Comparison of ENCODE assay signal across 1 cellular context in the genomic region with DNA sequence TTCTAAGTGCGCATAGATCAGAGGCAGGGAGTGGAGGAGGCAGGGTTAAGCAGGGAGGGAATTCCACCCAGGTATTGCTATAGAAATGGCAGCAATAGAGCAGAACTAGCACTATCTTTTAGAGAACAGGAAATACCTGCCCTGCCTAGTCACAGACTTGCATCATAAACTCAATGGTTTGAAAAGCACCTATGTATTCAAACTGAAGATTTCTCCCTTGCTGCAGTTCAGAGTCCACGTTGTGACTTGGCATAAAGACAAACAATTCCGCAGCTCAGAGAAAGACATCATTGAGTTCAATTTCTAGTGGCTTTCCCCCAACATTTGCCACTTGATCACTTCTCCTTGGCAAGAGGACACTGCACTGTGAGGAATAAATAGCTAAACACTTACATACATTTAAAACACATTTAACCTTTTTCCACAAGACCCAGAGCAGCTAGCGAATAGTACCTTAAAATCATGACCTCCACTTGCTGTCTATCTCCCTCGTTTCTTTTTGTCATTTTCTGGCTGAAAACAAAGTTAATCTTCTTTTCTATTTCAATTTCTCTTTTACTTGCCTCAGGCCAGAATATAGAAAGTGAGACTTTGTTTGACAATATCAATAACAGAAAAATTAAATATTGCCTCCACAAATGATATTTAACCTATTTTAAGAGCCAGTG.
TF ChIP-seq lines count a peak whose summit lies in the region.

No MANE protein-coding gene starts in this region.

TF ChIP-seq in HepG2, 621 proteins besides CTCF, POLR2A, EP300 and RAD21 (continued from another document and continues in another):
- TF ChIP-seq ZNF382 (CRISPR knock-in tag; IDR thresholded peaks at IDR 0.05; ENCODE audit: borderline replicate concordance) (no peak), FOSL1 (CRISPR knock-in tag; IDR thresholded peaks at IDR 0.05; ENCODE audit: borderline replicate concordance) (peak; percentile 89), ZBTB7B (CRISPR knock-in tag; IDR thresholded peaks at IDR 0.05) (peak; percentile 50; the same call in 1 of the 2 replicates), ZNF501 (CRISPR knock-in tag; IDR thresholded peaks at IDR 0.05) (no peak), ZNF251 (CRISPR knock-in tag; IDR thresholded peaks at IDR 0.05) (no peak), RBM22 (optimal IDR thresholded peaks at IDR 0.05; ENCODE audit: low read length) (peak; percentile 53), ZNF672 (CRISPR knock-in tag; IDR thresholded peaks at IDR 0.05) (no peak), GATAD2A (CRISPR knock-in tag; IDR thresholded peaks at IDR 0.05) (peak; percentile 98), ELF3 (CRISPR knock-in tag; IDR thresholded peaks at IDR 0.05) (peak; percentile 96), PLRG1 (conservative IDR thresholded peaks at IDR 0.05) (no peak), TARDBP (CRISPR knock-in tag; IDR thresholded peaks at IDR 0.05) (peak; percentile 88), ZNF263 (CRISPR knock-in tag; IDR thresholded peaks at IDR 0.05) (no peak), ZNF878 (CRISPR knock-in tag; IDR thresholded peaks at IDR 0.05) (peak; percentile 52; the same call in 1 of the 2 replicates), ZNF124 (CRISPR knock-in tag; IDR thresholded peaks at IDR 0.05) (no peak), YEATS4 (CRISPR knock-in tag; IDR thresholded peaks at IDR 0.05; ENCODE audit: borderline replicate concordance) (no peak), ZBTB7A (CRISPR knock-in tag; IDR thresholded peaks at IDR 0.05) (no peak), NCOA5 (CRISPR knock-in tag; IDR thresholded peaks at IDR 0.05) (no peak), GFI1 (CRISPR knock-in tag; IDR thresholded peaks at IDR 0.05; ENCODE audit: borderline replicate concordance) (peak; percentile 75), DNMT1 (CRISPR knock-in tag; IDR thresholded peaks at IDR 0.05) (no peak), PHF21A (CRISPR knock-in tag; IDR thresholded peaks at IDR 0.05) (peak; percentile 78), ZNF644 (CRISPR knock-in tag; IDR thresholded peaks at IDR 0.05; ENCODE audit: low read depth) (peak; percentile 90), ZNF234 (CRISPR knock-in tag; conservative IDR thresholded peaks at IDR 0.05) (no peak), ZNF510 (CRISPR knock-in tag; IDR thresholded peaks at IDR 0.05; ENCODE audit: low read depth) (no peak)
- TF ChIP-seq, protein P1, sequence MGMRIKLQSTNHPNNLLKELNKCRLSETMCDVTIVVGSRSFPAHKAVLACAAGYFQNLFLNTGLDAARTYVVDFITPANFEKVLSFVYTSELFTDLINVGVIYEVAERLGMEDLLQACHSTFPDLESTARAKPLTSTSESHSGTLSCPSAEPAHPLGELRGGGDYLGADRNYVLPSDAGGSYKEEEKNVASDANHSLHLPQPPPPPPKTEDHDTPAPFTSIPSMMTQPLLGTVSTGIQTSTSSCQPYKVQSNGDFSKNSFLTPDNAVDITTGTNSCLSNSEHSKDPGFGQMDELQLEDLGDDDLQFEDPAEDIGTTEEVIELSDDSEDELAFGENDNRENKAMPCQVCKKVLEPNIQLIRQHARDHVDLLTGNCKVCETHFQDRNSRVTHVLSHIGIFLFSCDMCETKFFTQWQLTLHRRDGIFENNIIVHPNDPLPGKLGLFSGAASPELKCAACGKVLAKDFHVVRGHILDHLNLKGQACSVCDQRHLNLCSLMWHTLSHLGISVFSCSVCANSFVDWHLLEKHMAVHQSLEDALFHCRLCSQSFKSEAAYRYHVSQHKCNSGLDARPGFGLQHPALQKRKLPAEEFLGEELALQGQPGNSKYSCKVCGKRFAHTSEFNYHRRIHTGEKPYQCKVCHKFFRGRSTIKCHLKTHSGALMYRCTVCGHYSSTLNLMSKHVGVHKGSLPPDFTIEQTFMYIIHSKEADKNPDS (CRISPR knock-in tag; IDR thresholded peaks at IDR 0.05) = no peak
- TF ChIP-seq, protein P2, sequence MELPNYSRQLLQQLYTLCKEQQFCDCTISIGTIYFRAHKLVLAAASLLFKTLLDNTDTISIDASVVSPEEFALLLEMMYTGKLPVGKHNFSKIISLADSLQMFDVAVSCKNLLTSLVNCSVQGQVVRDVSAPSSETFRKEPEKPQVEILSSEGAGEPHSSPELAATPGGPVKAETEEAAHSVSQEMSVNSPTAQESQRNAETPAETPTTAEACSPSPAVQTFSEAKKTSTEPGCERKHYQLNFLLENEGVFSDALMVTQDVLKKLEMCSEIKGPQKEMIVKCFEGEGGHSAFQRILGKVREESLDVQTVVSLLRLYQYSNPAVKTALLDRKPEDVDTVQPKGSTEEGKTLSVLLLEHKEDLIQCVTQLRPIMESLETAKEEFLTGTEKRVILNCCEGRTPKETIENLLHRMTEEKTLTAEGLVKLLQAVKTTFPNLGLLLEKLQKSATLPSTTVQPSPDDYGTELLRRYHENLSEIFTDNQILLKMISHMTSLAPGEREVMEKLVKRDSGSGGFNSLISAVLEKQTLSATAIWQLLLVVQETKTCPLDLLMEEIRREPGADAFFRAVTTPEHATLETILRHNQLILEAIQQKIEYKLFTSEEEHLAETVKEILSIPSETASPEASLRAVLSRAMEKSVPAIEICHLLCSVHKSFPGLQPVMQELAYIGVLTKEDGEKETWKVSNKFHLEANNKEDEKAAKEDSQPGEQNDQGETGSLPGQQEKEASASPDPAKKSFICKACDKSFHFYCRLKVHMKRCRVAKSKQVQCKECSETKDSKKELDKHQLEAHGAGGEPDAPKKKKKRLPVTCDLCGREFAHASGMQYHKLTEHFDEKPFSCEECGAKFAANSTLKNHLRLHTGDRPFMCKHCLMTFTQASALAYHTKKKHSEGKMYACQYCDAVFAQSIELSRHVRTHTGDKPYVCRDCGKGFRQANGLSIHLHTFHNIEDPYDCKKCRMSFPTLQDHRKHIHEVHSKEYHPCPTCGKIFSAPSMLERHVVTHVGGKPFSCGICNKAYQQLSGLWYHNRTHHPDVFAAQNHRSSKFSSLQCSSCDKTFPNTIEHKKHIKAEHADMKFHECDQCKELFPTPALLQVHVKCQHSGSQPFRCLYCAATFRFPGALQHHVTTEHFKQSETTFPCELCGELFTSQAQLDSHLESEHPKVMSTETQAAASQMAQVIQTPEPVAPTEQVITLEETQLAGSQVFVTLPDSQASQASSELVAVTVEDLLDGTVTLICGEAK (IDR thresholded peaks at IDR 0.05) = no peak
- TF ChIP-seq, protein P2 (CRISPR knock-in tag; IDR thresholded peaks at IDR 0.05) = no peak; the same call in 1 of the 2 replicates
- TF ChIP-seq, protein P3, sequence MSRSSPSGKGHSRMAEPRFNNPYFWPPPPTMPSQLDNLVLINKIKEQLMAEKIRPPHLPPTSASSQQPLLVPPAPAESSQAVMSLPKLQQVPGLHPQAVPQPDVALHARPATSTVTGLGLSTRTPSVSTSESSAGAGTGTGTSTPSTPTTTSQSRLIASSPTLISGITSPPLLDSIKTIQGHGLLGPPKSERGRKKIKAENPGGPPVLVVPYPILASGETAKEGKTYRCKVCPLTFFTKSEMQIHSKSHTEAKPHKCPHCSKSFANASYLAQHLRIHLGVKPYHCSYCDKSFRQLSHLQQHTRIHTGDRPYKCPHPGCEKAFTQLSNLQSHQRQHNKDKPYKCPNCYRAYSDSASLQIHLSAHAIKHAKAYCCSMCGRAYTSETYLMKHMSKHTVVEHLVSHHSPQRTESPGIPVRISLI (CRISPR knock-in tag; IDR thresholded peaks at IDR 0.05; ENCODE audit: borderline replicate concordance) = no peak
- TF ChIP-seq, protein P4, sequence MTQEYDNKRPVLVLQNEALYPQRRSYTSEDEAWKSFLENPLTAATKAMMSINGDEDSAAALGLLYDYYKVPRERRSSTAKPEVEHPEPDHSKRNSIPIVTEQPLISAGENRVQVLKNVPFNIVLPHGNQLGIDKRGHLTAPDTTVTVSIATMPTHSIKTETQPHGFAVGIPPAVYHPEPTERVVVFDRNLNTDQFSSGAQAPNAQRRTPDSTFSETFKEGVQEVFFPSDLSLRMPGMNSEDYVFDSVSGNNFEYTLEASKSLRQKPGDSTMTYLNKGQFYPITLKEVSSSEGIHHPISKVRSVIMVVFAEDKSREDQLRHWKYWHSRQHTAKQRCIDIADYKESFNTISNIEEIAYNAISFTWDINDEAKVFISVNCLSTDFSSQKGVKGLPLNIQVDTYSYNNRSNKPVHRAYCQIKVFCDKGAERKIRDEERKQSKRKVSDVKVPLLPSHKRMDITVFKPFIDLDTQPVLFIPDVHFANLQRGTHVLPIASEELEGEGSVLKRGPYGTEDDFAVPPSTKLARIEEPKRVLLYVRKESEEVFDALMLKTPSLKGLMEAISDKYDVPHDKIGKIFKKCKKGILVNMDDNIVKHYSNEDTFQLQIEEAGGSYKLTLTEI (CRISPR knock-in tag; conservative IDR thresholded peaks at IDR 0.05) = no peak
- TF ChIP-seq, protein P5, sequence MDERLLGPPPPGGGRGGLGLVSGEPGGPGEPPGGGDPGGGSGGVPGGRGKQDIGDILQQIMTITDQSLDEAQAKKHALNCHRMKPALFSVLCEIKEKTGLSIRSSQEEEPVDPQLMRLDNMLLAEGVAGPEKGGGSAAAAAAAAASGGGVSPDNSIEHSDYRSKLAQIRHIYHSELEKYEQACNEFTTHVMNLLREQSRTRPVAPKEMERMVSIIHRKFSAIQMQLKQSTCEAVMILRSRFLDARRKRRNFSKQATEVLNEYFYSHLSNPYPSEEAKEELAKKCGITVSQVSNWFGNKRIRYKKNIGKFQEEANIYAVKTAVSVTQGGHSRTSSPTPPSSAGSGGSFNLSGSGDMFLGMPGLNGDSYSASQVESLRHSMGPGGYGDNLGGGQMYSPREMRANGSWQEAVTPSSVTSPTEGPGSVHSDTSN (CRISPR knock-in tag; IDR thresholded peaks at IDR 0.05) = no peak
- TF ChIP-seq, protein P6, sequence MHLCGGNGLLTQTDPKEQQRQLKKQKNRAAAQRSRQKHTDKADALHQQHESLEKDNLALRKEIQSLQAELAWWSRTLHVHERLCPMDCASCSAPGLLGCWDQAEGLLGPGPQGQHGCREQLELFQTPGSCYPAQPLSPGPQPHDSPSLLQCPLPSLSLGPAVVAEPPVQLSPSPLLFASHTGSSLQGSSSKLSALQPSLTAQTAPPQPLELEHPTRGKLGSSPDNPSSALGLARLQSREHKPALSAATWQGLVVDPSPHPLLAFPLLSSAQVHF (CRISPR knock-in tag; IDR thresholded peaks at IDR 0.05) = no peak
- TF ChIP-seq, protein P7, sequence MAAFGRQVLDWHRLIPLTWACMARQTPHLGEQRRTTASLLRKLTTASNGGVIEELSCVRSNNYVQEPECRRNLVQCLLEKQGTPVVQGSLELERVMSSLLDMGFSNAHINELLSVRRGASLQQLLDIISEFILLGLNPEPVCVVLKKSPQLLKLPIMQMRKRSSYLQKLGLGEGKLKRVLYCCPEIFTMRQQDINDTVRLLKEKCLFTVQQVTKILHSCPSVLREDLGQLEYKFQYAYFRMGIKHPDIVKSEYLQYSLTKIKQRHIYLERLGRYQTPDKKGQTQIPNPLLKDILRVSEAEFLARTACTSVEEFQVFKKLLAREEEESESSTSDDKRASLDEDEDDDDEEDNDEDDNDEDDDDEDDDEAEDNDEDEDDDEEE (CRISPR knock-in tag; IDR thresholded peaks at IDR 0.05) = no peak
- TF ChIP-seq, protein P8, sequence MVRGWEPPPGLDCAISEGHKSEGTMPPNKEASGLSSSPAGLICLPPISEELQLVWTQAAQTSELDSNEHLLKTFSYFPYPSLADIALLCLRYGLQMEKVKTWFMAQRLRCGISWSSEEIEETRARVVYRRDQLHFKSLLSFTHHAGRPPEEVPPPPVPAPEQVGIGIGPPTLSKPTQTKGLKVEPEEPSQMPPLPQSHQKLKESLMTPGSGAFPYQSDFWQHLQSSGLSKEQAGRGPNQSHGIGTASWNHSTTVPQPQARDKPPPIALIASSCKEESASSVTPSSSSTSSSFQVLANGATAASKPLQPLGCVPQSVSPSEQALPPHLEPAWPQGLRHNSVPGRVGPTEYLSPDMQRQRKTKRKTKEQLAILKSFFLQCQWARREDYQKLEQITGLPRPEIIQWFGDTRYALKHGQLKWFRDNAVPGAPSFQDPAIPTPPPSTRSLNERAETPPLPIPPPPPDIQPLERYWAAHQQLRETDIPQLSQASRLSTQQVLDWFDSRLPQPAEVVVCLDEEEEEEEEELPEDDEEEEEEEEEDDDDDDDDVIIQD (CRISPR knock-in tag; IDR thresholded peaks at IDR 0.05; ENCODE audit: low read depth) = peak; percentile 97
- TF ChIP-seq, protein P9, sequence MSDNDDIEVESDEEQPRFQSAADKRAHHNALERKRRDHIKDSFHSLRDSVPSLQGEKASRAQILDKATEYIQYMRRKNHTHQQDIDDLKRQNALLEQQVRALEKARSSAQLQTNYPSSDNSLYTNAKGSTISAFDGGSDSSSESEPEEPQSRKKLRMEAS (IDR thresholded peaks at IDR 0.05) = peak; percentile 44; the same call in 1 of the 2 replicates
- TF ChIP-seq, protein P10, sequence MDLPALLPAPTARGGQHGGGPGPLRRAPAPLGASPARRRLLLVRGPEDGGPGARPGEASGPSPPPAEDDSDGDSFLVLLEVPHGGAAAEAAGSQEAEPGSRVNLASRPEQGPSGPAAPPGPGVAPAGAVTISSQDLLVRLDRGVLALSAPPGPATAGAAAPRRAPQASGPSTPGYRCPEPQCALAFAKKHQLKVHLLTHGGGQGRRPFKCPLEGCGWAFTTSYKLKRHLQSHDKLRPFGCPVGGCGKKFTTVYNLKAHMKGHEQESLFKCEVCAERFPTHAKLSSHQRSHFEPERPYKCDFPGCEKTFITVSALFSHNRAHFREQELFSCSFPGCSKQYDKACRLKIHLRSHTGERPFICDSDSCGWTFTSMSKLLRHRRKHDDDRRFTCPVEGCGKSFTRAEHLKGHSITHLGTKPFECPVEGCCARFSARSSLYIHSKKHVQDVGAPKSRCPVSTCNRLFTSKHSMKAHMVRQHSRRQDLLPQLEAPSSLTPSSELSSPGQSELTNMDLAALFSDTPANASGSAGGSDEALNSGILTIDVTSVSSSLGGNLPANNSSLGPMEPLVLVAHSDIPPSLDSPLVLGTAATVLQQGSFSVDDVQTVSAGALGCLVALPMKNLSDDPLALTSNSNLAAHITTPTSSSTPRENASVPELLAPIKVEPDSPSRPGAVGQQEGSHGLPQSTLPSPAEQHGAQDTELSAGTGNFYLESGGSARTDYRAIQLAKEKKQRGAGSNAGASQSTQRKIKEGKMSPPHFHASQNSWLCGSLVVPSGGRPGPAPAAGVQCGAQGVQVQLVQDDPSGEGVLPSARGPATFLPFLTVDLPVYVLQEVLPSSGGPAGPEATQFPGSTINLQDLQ (CRISPR knock-in tag; IDR thresholded peaks at IDR 0.05) = no peak
